ENCODE assay signal across 31 cellular contexts in genomic region chr3:150460484-150460883, GRCh38.
"Had no signal": no experiment of that assay in that cellular context is flagged by ENCODE, and none has a peak within 500 bp of the region (broad histone marks: within the 10 kb centered on the region; RNA-seq: fewer than 3 reads in every experiment).

No MANE protein-coding gene starts in this region.

- H3K27ac ChIP-seq: PC-9, VCaP had no signal

- H3K9me3 Mint-ChIP-seq: activated CD4-positive, alpha-beta memory T cell treated with anti-CD3 and anti-CD28 coated beads, Interleukin-2, amount 10 ng/mL, durations not matched to agents 7 days and 5 days; activated naive CD8-positive, alpha-beta T cell treated with anti-CD3 and anti-CD28 coated beads, Interleukin-2, amount 50 U/mL, for 24 hours; brain had no signal

- ATAC-seq: activated CD8-positive, alpha-beta memory T cell treated with anti-CD3 and anti-CD28 coated beads, Interleukin-2, amount 10 ng/mL, durations not matched to agents 7 days and 5 days; activated naive CD8-positive, alpha-beta T cell treated with anti-CD3 and anti-CD28 coated beads, Interleukin-2, amount 50 U/mL, for 24 hours had no signal

- H3K27ac Mint-ChIP-seq: activated CD4-positive, alpha-beta memory T cell treated with anti-CD3 and anti-CD28 coated beads, Interleukin-2, amount 10 ng/mL, durations not matched to agents 7 days and 5 days; activated CD8-positive, alpha-beta memory T cell treated with anti-CD3 and anti-CD28 coated beads, Interleukin-2, amount 10 ng/mL, durations not matched to agents 7 days and 5 days; activated naive CD8-positive, alpha-beta T cell treated with anti-CD3 and anti-CD28 coated beads, Interleukin-2, amount 50 U/mL, for 24 hours had no signal

- H3K9me3 ChIP-seq: MG63 had no signal

- H3K4me3 ChIP-seq: MG63, PC-9 had no signal

- H3K4me1 Mint-ChIP-seq: activated CD4-positive, alpha-beta memory T cell treated with anti-CD3 and anti-CD28 coated beads, Interleukin-2, amount 10 ng/mL, durations not matched to agents 7 days and 5 days; activated CD8-positive, alpha-beta memory T cell treated with anti-CD3 and anti-CD28 coated beads, Interleukin-2, amount 10 ng/mL, durations not matched to agents 7 days and 5 days; activated naive CD8-positive, alpha-beta T cell treated with anti-CD3 and anti-CD28 coated beads, Interleukin-2, amount 50 U/mL, for 24 hours had no signal

- DNase-seq: activated CD4-positive, alpha-beta memory T cell treated with anti-CD3 and anti-CD28 coated beads, Interleukin-2, amount 10 ng/mL, durations not matched to agents 7 days and 5 days; activated CD4-positive, alpha-beta T cell treated with anti-CD3 and anti-CD28 coated beads for 1 hour; activated CD4-positive, alpha-beta T cell treated with anti-CD3 and anti-CD28 coated beads for 48 hours; activated CD4-positive, CD25-positive, alpha-beta regulatory T cell; activated CD8-positive, alpha-beta memory T cell treated with anti-CD3 and anti-CD28 coated beads for 24 hours; activated CD8-positive, alpha-beta memory T cell treated with anti-CD3 and anti-CD28 coated beads, Interleukin-2, amount 10 ng/mL, durations not matched to agents 7 days and 5 days; activated CD8-positive, alpha-beta memory T cell treated with anti-CD3 and anti-CD28 coated beads, Interleukin-2, amount 50 U/mL, for 48 hours; activated effector memory CD4-positive, alpha-beta T cell treated with Interleukin-2 at 50 U/mL for 16 hours; activated naive CD4-positive, alpha-beta T cell treated with anti-CD3 and anti-CD28 coated beads, Interleukin-2, amount 50 U/mL, for 16 hours; activated naive CD8-positive, alpha-beta T cell treated with anti-CD3 and anti-CD28 coated beads, Interleukin-2, amount 50 U/mL, for 24 hours; activated T-cell treated with anti-CD3 and anti-CD28 coated beads, Interleukin-2, amount 50 U/mL, for 48 hours; anterior cingulate cortex; central memory CD4-positive, alpha-beta T cell; Kasumi-1; KG1; MG63; NCI-H1048; NCI-H1105 treated with DMSO at 0.1 percent for 48 hours; NCI-H1436 treated with DMSO at 0.1 percent for 48 hours; NCI-H1694 treated with DMSO at 0.1 percent for 48 hours; NCI-H2029; NCI-H345; NCI-H524 treated with DMSO at 0.1 percent for 48 hours; PC-9; Right ventricle myocardium superior; SW 1271; T-helper 1 cell; T-helper 2 cell; T-helper 9 cell had no signal

- H3K27me3 ChIP-seq: MG63 had no signal

- H3K4me3 Mint-ChIP-seq: activated CD4-positive, alpha-beta memory T cell treated with anti-CD3 and anti-CD28 coated beads, Interleukin-2, amount 10 ng/mL, durations not matched to agents 7 days and 5 days; activated CD8-positive, alpha-beta memory T cell treated with anti-CD3 and anti-CD28 coated beads, Interleukin-2, amount 10 ng/mL, durations not matched to agents 7 days and 5 days; activated naive CD8-positive, alpha-beta T cell treated with anti-CD3 and anti-CD28 coated beads, Interleukin-2, amount 50 U/mL, for 24 hours; brain had no signal

- H3K4me2 ChIP-seq: PC-9 had no signal

- H2AFZ ChIP-seq: PC-9 had no signal

- H3K27me3 Mint-ChIP-seq: activated CD4-positive, alpha-beta memory T cell treated with anti-CD3 and anti-CD28 coated beads, Interleukin-2, amount 10 ng/mL, durations not matched to agents 7 days and 5 days; activated CD8-positive, alpha-beta memory T cell treated with anti-CD3 and anti-CD28 coated beads, Interleukin-2, amount 10 ng/mL, durations not matched to agents 7 days and 5 days; activated naive CD8-positive, alpha-beta T cell treated with anti-CD3 and anti-CD28 coated beads, Interleukin-2, amount 50 U/mL, for 24 hours; brain had no signal
